11 cellular contexts compared by ENCODE assay signal in the genomic region with DNA sequence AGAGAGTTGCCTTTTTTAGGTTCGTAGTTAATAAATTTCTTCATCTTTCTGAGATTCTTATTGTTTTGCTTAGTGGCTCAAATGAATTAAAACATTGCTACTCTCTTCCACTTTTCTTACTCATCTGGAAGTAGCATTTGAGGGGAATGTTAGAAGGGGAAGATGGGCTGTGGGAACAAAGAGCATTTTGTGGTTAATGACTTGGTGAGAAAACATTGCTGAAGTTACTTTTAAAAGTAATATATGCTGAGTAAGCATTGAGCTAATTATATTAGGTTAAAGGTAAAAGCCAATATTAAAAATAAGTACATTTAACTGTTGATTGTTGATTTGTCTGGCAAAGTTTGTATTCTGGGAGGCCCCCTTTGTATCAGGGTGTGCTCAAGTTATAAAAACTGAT. TPM values are rescaled to one million over a fixed set of nuclear protein-coding genes. Genes with fewer than 3 reads are reported as not detected.
DNase-seq lines count a peak whose midpoint lies in the region; ATAC-seq and TF ChIP-seq lines count a peak whose summit lies in the region.
"Had no signal": no experiment of that assay in that cellular context is flagged by ENCODE, and none has a peak within 500 bp of the region (broad histone marks: within the 10 kb centered on the region; RNA-seq: fewer than 3 reads in every experiment).

No MANE protein-coding gene starts in this region.

- intact Hi-C loops in esophagus squamous epithelium (cut with DNase I): no loop called here

- no peak for TF ChIP-seq POLR2A in esophagus squamous epithelium (IDR thresholded peaks at IDR 0.05)

- H3K9me3 Mint-ChIP-seq in H9: peaks cover 0 to 5% of the 10 kb centered on the region in 2 experiments; a peak in 2 of 5 replicates
- H3K9me3 Mint-ChIP-seq in activated T-helper 17 cell treated with anti-CD3 and anti-CD28 coated beads, Interleukin-2, amount 50 U/mL, for 72 hours: no peaks in the 10 kb centered on the region

- H2BK12ac ChIP-seq in H9 (ENCODE audit: insufficient read length, low read depth, low read length): no peak overlapping the region

- peaks cover 21 to 55% (median 45%) of the 10 kb centered on the region in 3 experiments for H3K36me3 Mint-ChIP-seq in H9 (ENCODE audit: insufficient read depth in 1 of 3, low read depth in 3 of 3)
- peaks cover 97% of the 10 kb centered on the region for H3K36me3 Mint-ChIP-seq in activated T-helper 17 cell treated with anti-CD3 and anti-CD28 coated beads, Interleukin-2, amount 50 U/mL, for 72 hours (ENCODE audit: low read depth)

- no peak overlapping the region for H3K27ac ChIP-seq in H9 (ENCODE audit: insufficient read length, low read depth, low read length)
- no peak overlapping the region for H3K27ac ChIP-seq in iPS-20b (ENCODE audit: low read length)
- H3K27ac ChIP-seq in esophagus squamous epithelium: no peak overlapping the region

- H2BK15ac ChIP-seq in H9 (ENCODE audit: low read depth, low read length): no peak overlapping the region

- no peak overlapping the region for H4K8ac ChIP-seq in H9 (replicated peaks; ENCODE audit: insufficient read length, low read depth, low read length)

- no peak overlapping the region for H3K18ac ChIP-seq in H9 (ENCODE audit: insufficient read length, low read depth, low read length)

- no peak overlapping the region for H2AK5ac ChIP-seq in H9 (ENCODE audit: insufficient read length, low read length)

- H3K23ac ChIP-seq in H9 (ENCODE audit: insufficient read length, low read depth, low read length): no peak overlapping the region

- no peaks in the 10 kb centered on the region for H3K23me2 ChIP-seq in H9 (ENCODE audit: insufficient read length, low read depth, low read length, poor library complexity, severe bottlenecking)

- H3K27ac Mint-ChIP-seq in H9: peak overlapping the region; percentile 10 to 93 (median 20); a peak in 5 of 7 replicates
- no peak overlapping the region for H3K27ac Mint-ChIP-seq in activated T-helper 17 cell treated with anti-CD3 and anti-CD28 coated beads, Interleukin-2, amount 50 U/mL, for 72 hours

- H3K4ac ChIP-seq in H9 (ENCODE audit: low read depth, low read length): no peak overlapping the region

- no peak overlapping the region for H3K4me2 ChIP-seq in H9 (ENCODE audit: insufficient read depth, insufficient read length, low read length)

- H3K27me3 ChIP-seq in H9 (ENCODE audit: insufficient read depth, low read length) (no peaks in the 10 kb centered on the region), iPS-20b (ENCODE audit: insufficient read depth, low read length) (no peaks in the 10 kb centered on the region), esophagus squamous epithelium (no peaks in the 10 kb centered on the region)

- no peak overlapping the region for H2BK5ac ChIP-seq in H9 (ENCODE audit: insufficient read length, low read length)

- DNase-seq in AG10803 (ENCODE audit: low read depth): peak; percentile 77
- no peak for DNase-seq in H9
- no peak for DNase-seq in esophagus squamous epithelium (lab: John Stamatoyannopoulos, UW)
- DNase-seq in NCI-H1092 treated with DMSO at 0.1 percent for 48 hours (lab: John Stamatoyannopoulos, UW): no peak
- DNase-seq in NCI-H524 (lab: John Stamatoyannopoulos, UW): no peak
- DNase-seq: NCI-H1930, T1000 had no signal

- H3K4me1 ChIP-seq in H9 (ENCODE audit: insufficient read depth, low read length) (no peaks in the 10 kb centered on the region), iPS-20b (ENCODE audit: insufficient read depth, low read length) (peaks cover 13% of the 10 kb centered on the region; the same call in 1 of the 2 replicates), esophagus squamous epithelium (peaks cover 22 to 89% (median 46%) of the 10 kb centered on the region in 3 donors)

- ATAC-seq in activated T-helper 17 cell treated with anti-CD3 and anti-CD28 coated beads, Interleukin-2, amount 50 U/mL, for 72 hours (replicated peaks): no peak
- no peak for ATAC-seq in GM19397 (IDR thresholded peaks at IDR 0.05; ENCODE audit: unreplicated experiment)

- no peaks in the 10 kb centered on the region for H4K20me1 ChIP-seq in H9 (ENCODE audit: control insufficient read depth, insufficient read depth, insufficient read length)

- WGBS in H9 (ENCODE audit: extremely low coverage, insufficient read length, low lambda C conversion rate): no CpG with 5 or more reads among the region's 1 CpG
- WGBS in esophagus squamous epithelium, 2 donors: 7 to 16% methylated on average over 1 of the region's 1 CpG

- no peaks in the 10 kb centered on the region; the same call in 1 of the 2 replicates for H3K27me3 Mint-ChIP-seq in H9 (ENCODE audit: low read depth)
- no peaks in the 10 kb centered on the region for H3K27me3 Mint-ChIP-seq in activated T-helper 17 cell treated with anti-CD3 and anti-CD28 coated beads, Interleukin-2, amount 50 U/mL, for 72 hours

- H3K79me2 ChIP-seq in H9 (ENCODE audit: insufficient read depth, low read length): peaks cover 76% of the 10 kb centered on the region

- H3K4me3 Mint-ChIP-seq in H9: peak overlapping the region; percentile 2 to 54; a peak in 3 of 5 replicates
- peak overlapping the region; percentile 89 for H3K4me3 Mint-ChIP-seq in activated T-helper 17 cell treated with anti-CD3 and anti-CD28 coated beads, Interleukin-2, amount 50 U/mL, for 72 hours

- no peak overlapping the region for H3T11ph ChIP-seq in H9 (ENCODE audit: low read length)

- H3K36me3 ChIP-seq in iPS-20b (ENCODE audit: insufficient read depth, low read depth, low read length) (peaks cover 56% of the 10 kb centered on the region), esophagus squamous epithelium (peaks cover 0 to 31% (median 3%) of the 10 kb centered on the region in 3 donors)

- TF ChIP-seq CTCF in AG10803 (conservative IDR thresholded peaks at IDR 0.05; ENCODE audit: low read length) (no peak), H9 (conservative IDR thresholded peaks at IDR 0.05) (no peak), esophagus squamous epithelium (IDR thresholded peaks at IDR 0.05) (no peak)

- no peak overlapping the region for H3K14ac ChIP-seq in H9 (ENCODE audit: insufficient read depth, low read length)

- no peak overlapping the region for H3K4me3 ChIP-seq in AG10803 (ENCODE audit: low read length)
- peak overlapping the region; percentile 37; the same call in 1 of the 2 replicates for H3K4me3 ChIP-seq in iPS-20b (ENCODE audit: low read length)
- no peak overlapping the region for H3K4me3 ChIP-seq in esophagus squamous epithelium
- H3K4me3 ChIP-seq: skin epidermis had no signal

- no peaks in the 10 kb centered on the region for H3K9me3 ChIP-seq in H9 (ENCODE audit: control insufficient read depth, low read depth, low read length)
- no peaks in the 10 kb centered on the region for H3K9me3 ChIP-seq in iPS-20b (ENCODE audit: insufficient read depth, low read depth, low read length)
- H3K9me3 ChIP-seq in esophagus squamous epithelium: no peaks in the 10 kb centered on the region

- H4K5ac ChIP-seq in H9 (ENCODE audit: insufficient read length, low read depth, low read length): no peak overlapping the region

- H3K56ac ChIP-seq in H9 (ENCODE audit: insufficient read length, low read depth, low read length): no peak overlapping the region

- no peaks in the 10 kb centered on the region for H3K79me1 ChIP-seq in H9 (ENCODE audit: insufficient read depth, low read depth, low read length, poor library complexity, severe bottlenecking)

- no peak overlapping the region for H2AFZ ChIP-seq in H9 (ENCODE audit: low read length)

- H2BK20ac ChIP-seq in H9 (ENCODE audit: low read depth, low read length, poor library complexity, severe bottlenecking): no peak overlapping the region

- H3K9ac ChIP-seq in H9 (ENCODE audit: extremely low read depth, insufficient read length, low read length) (no peak overlapping the region), iPS-20b (ENCODE audit: low read depth, low read length) (peak overlapping the region; percentile 20; the same call in 1 of the 2 replicates)

- no peak overlapping the region for H4K91ac ChIP-seq in H9 (ENCODE audit: insufficient read length, low read depth, low read length)

- peaks cover 41 to 46% of the 10 kb centered on the region in 2 experiments for H3K4me1 Mint-ChIP-seq in H9
- H3K4me1 Mint-ChIP-seq in activated T-helper 17 cell treated with anti-CD3 and anti-CD28 coated beads, Interleukin-2, amount 50 U/mL, for 72 hours: peaks cover 38% of the 10 kb centered on the region

- H2BK120ac ChIP-seq in H9 (ENCODE audit: low read depth, low read length, poor library complexity, severe bottlenecking): no peak overlapping the region

RNA-seq across cellular contexts. Expression of gene MORF4L1, which starts 5.7 kb away (rescaled TPM):
- total RNA-seq in H9 (2021) (544 and 553 TPM in 2 replicates), esophagus squamous epithelium (100 to 1,000 TPM in 3 of 4 donors, 10 to 100 TPM in 1; 83.6 to 293 (median 156) TPM)
- total RNA-seq in activated T-helper 17 cell treated with anti-CD3 and anti-CD28 coated beads, Interleukin-2, amount 50 U/mL, for 72 hours: 100 to 1,000 TPM; 242 to 244 TPM
